2 cellular contexts compared by ENCODE assay signal in the genomic region with DNA sequence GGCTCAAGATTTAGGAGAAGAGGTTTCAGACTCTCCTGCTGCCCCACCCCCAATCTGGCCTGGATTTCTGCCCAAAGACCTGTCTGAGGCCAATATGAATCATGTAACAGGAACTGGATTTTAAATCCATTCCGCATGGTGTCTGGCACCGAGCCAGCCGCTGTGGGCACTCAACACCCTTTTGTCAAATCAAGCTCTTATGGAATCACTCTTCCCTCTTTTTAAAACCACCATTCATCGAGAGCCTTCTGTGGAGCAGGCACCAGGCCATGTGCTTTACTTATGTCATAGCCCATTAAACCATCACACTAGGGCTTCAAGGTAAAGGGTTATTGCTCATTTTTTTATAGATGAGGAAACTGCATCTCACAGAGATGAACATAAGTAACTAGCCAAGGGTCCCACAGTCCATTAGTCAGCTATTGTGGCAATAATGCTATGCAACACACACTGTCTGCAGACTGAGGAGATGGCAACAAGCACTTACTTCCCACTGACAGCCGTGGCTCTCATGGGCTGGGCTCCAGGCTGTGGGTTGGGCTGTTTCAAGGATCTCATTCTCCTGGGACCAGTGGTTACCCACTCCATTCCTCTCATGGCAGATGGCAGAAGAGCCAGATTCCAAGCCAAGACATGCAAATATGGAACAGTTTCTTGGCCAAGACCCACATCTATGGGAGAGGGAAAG.
TF ChIP-seq lines count a peak whose summit lies in the region.

No MANE protein-coding gene starts in this region.

TF ChIP-seq in HepG2, 621 proteins besides CTCF, POLR2A, EP300 and RAD21:
- TF ChIP-seq ZFY (CRISPR knock-in tag; IDR thresholded peaks at IDR 0.05) (no peak), TAF1 (CRISPR knock-in tag; IDR thresholded peaks at IDR 0.05) (no peak), MXD3 (CRISPR knock-in tag; IDR thresholded peaks at IDR 0.05) (no peak), ZNF768 (CRISPR knock-in tag; IDR thresholded peaks at IDR 0.05) (no peak), LCORL (IDR thresholded peaks at IDR 0.05) (0 out of 2 replicates have a peak, but pooled peaks have one; percentile 16), LCORL (CRISPR knock-in tag; IDR thresholded peaks at IDR 0.05) (no peak), ARNT2 (CRISPR knock-in tag; IDR thresholded peaks at IDR 0.05; ENCODE audit: low read depth) (no peak), RFXAP (CRISPR knock-in tag; IDR thresholded peaks at IDR 0.05; ENCODE audit: borderline replicate concordance) (no peak)
- TF ChIP-seq, protein P1, sequence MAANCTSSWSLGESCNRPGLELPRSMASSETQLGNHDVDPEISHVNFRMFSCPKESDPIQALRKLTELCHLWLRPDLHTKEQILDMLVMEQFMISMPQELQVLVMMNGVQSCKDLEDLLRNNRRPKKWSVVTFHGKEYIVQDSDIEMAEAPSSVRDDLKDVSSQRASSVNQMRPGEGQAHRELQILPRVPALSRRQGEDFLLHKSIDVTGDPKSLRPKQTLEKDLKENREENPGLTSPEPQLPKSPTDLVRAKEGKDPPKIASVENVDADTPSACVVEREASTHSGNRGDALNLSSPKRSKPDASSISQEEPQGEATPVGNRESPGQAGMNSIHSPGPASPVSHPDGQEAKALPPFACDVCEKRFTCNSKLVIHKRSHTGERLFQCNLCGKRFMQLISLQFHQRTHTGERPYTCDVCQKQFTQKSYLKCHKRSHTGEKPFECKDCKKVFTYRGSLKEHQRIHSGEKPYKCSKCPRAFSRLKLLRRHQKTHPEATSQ (CRISPR knock-in tag; IDR thresholded peaks at IDR 0.05; ENCODE audit: borderline replicate concordance): no peak

TF ChIP-seq in H1, 55 proteins besides CTCF, POLR2A, EP300 and RAD21:
- TF ChIP-seq SIRT6 (IDR thresholded peaks at IDR 0.05; ENCODE audit: low read length): no peak
- no peak for TF ChIP-seq PHF8 (conservative IDR thresholded peaks at IDR 0.05; ENCODE audit: low read depth, low read length)
- no peak for TF ChIP-seq SIX5 (IDR thresholded peaks at IDR 0.05; ENCODE audit: low read depth, low read length)
- no peak for TF ChIP-seq CHD1 (IDR thresholded peaks at IDR 0.05; ENCODE audit: low read depth, low read length)
- no peak for TF ChIP-seq EZH2 (IDR thresholded peaks at IDR 0.05; ENCODE audit: low read depth, low read length, severe bottlenecking)
- no peak for TF ChIP-seq ZNF274 (IDR thresholded peaks at IDR 0.05; ENCODE audit: borderline replicate concordance, extremely low read depth, low read length)
- no peak for TF ChIP-seq BRCA1 (IDR thresholded peaks at IDR 0.05; ENCODE audit: low read depth, low read length)
- TF ChIP-seq SP1 (IDR thresholded peaks at IDR 0.05; ENCODE audit: low read depth, low read length): no peak
- TF ChIP-seq SIN3A (conservative IDR thresholded peaks at IDR 0.05 in 1 of 2, IDR thresholded peaks at IDR 0.05 in 1 of 2; ENCODE audit: low read depth in 1 of 2, low read length in 2 of 2): no peak
- TF ChIP-seq TAF1 (IDR thresholded peaks at IDR 0.05; ENCODE audit: low read depth, low read length): no peak
TF ChIP-seq in H1: peak in this region for 0.
